ENCODE assay signal across 8 cellular contexts in the genomic region with DNA sequence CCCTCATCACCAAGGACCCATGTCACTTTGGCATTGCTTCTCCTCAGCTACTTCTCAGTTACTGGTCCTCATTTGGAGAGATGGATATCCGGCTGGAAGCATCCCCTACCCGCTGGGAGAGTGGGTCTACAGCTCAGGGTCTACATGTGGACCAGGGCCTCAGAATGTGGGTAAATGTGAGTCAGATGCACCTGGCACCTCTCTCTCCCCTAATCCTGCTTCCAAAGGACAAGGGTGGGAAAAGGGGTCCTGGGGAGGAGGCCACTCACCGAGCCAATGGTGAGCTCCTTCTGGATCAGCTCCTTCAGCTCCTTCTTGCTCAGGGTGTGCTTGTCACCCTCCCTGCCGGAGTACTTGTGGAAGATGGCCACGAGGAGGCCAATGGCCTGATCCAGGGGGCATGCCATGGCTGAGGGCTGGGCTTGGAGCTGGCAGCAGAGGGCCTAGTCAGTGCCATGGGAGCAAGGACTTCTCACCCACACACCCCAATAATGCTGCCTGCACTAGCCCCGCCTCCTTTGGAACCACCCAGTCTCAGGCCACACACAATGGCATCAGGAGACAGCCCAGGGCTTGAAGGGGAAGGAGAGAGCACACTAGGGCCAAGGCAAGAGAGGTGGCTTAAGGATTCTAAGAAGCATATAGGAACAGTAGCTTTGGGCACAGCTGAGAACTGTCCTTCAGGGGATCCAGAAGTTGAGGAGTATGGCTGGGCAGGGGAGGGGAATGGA. TPM values are rescaled to one million over a fixed set of nuclear protein-coding genes. Genes with fewer than 3 reads are reported as not detected.
A peak's percentile ranks its signal among the peaks of the same experiment; 100 is the strongest.
DNase-seq lines count a peak whose midpoint lies in the region; ATAC-seq, FAIRE-seq and TF ChIP-seq lines count a peak whose summit lies in the region.

No MANE protein-coding gene starts in this region.

- peaks cover 43 to 57% of the 10 kb centered on the region in 2 donors for H3K4me1 Mint-ChIP-seq in stimulated activated naive B cell treated with anti-CD40 and anti-IgM and Interleukin-4, amounts not matched to agents 10 μg/mL and 1 μg/mL and 100 μg/mL, for 72 hours

- ATAC-seq in GM19035 (IDR thresholded peaks at IDR 0.05; ENCODE audit: unreplicated experiment) (peak; percentile 34), HG02642 (IDR thresholded peaks at IDR 0.05; ENCODE audit: poor library complexity, unreplicated experiment) (no peak)
- ATAC-seq in stimulated activated naive B cell treated with anti-CD40 and anti-IgM and Interleukin-4, amounts not matched to agents 10 μg/mL and 1 μg/mL and 100 μg/mL, for 72 hours (replicated peaks) = peak; percentile 47 to 53

- peak overlapping the region; percentile 56 for H3K4me3 ChIP-seq in bronchial epithelial cell (ENCODE audit: low read depth, low read length)

- no peaks in the 10 kb centered on the region for H3K27me3 Mint-ChIP-seq in stimulated activated naive B cell treated with anti-CD40 and anti-IgM and Interleukin-4, amounts not matched to agents 10 μg/mL and 1 μg/mL and 100 μg/mL, for 72 hours

- FAIRE-seq in RCC 7860 (lab: Jason Lieb, UNC) = no peak
- peak; percentile 7 for FAIRE-seq in bronchial epithelial cell (lab: Jason Lieb, UNC)

- TF ChIP-seq CTCF in bronchial epithelial cell (IDR thresholded peaks at IDR 0.05; ENCODE audit: insufficient read depth, low read length, severe bottlenecking) = peak; percentile 1

- H3K36me3 Mint-ChIP-seq in stimulated activated naive B cell treated with anti-CD40 and anti-IgM and Interleukin-4, amounts not matched to agents 10 μg/mL and 1 μg/mL and 100 μg/mL, for 72 hours = peaks cover 7 to 16% of the 10 kb centered on the region in 2 donors

- H3K4me3 Mint-ChIP-seq in stimulated activated naive B cell treated with anti-CD40 and anti-IgM and Interleukin-4, amounts not matched to agents 10 μg/mL and 1 μg/mL and 100 μg/mL, for 72 hours = peak overlapping the region; percentile 89 to 96

- peak overlapping the region; percentile 96 for H3K27ac Mint-ChIP-seq in stimulated activated naive B cell treated with anti-CD40 and anti-IgM and Interleukin-4, amounts not matched to agents 10 μg/mL and 1 μg/mL and 100 μg/mL, for 72 hours

- DNase-seq in RCC 7860 (ENCODE audit: low spot score) (peak; percentile 34), bronchial epithelial cell (ENCODE audit: low read depth) (no peak), kidney tubule cell (ENCODE audit: low spot score) (peak; percentile 65), NCI-H1436 treated with DMSO at 0.1 percent for 48 hours (lab: John Stamatoyannopoulos, UW) (no peak), NCI-H2029 treated with DMSO at 0.1 percent for 48 hours (lab: John Stamatoyannopoulos, UW) (no peak)
- no peak for DNase-seq in stimulated activated naive B cell treated with anti-CD40 and anti-IgM and Interleukin-4, amounts not matched to agents 10 μg/mL and 1 μg/mL and 100 μg/mL, for 72 hours

- peaks cover 9% of the 10 kb centered on the region for H3K36me3 ChIP-seq in bronchial epithelial cell (ENCODE audit: control insufficient read depth, insufficient read depth, low read length)

- no peaks in the 10 kb centered on the region for H3K27me3 ChIP-seq in bronchial epithelial cell (ENCODE audit: control insufficient read depth, insufficient read depth, low read length)

- H3K9me3 Mint-ChIP-seq in stimulated activated naive B cell treated with anti-CD40 and anti-IgM and Interleukin-4, amounts not matched to agents 10 μg/mL and 1 μg/mL and 100 μg/mL, for 72 hours = no peaks in the 10 kb centered on the region

RNA-seq across cellular contexts. Expression of gene S100A6, which starts 0.7 kb away (rescaled TPM):
- 2,948 and 3,820 TPM in 2 replicates for total RNA-seq in bronchial epithelial cell

RNA-seq across cellular contexts. Expression of gene S100A5, which starts 5.6 kb away (rescaled TPM):
- total RNA-seq in bronchial epithelial cell = not detected in 2 replicates

RNA-seq across cellular contexts. Expression of gene S100A4, which starts 10.5 kb away (rescaled TPM):
- total RNA-seq in bronchial epithelial cell = 10.8 and 16.8 TPM in 2 replicates

RNA-seq across cellular contexts. Expression of gene S100A3, which starts 14.0 kb away (rescaled TPM):
- total RNA-seq in bronchial epithelial cell = 2.3 and 26.6 TPM in 2 replicates

RNA-seq across cellular contexts. Expression of gene S100A2, which starts 30.5 kb away (rescaled TPM):
- 804 and 1,251 TPM in 2 replicates for total RNA-seq in bronchial epithelial cell

Comparison
In these comparisons a context has a peak if more than half of its experiments do, and no peak if none do; other contexts are left out.
1. DNase-seq: peak in RCC 7860 (single experiment) and kidney tubule cell (single experiment); none in bronchial epithelial cell (single experiment), stimulated activated naive B cell treated with anti-CD40 and anti-IgM and Interleukin-4, amounts not matched to agents 10 μg/mL and 1 μg/mL and 100 μg/mL, for 72 hours (single experiment), NCI-H1436 treated with DMSO at 0.1 percent for 48 hours (single experiment) and NCI-H2029 treated with DMSO at 0.1 percent for 48 hours (single experiment).